In genomic region chr18:55232506-55232905, GRCh38 we compare ENCODE assay signal across 20 cellular contexts.
DNase-seq lines count a peak whose midpoint lies in the region; ATAC-seq and TF ChIP-seq lines count a peak whose summit lies in the region.
"Had no signal": no experiment of that assay in that cellular context is flagged by ENCODE, and none has a peak within 500 bp of the region (broad histone marks: within the 10 kb centered on the region; RNA-seq: fewer than 3 reads in every experiment).

No MANE protein-coding gene starts in this region.

- no peak overlapping the region for H3K9ac ChIP-seq in SK-N-SH
- H3K9ac ChIP-seq: BLaER1, GM23248 had no signal

- H3K4me2 ChIP-seq in SK-N-SH: no peak overlapping the region
- H3K4me2 ChIP-seq: A549, BLaER1 had no signal

- 93% methylated on average over 6 of the region's 6 CpGs for WGBS in SK-N-SH (ENCODE audit: low lambda C conversion rate)

- ATAC-seq in SK-N-SH treated with all-trans-retinoic acid at 6 μM for 48 hours: no peak
- no peak for ATAC-seq in HG03025 (IDR thresholded peaks at IDR 0.05; ENCODE audit: low FRiP score, unreplicated experiment)
- no peak for ATAC-seq in activated T-cell treated with anti-CD3 and anti-CD28 coated beads, Interleukin-2, amount 50 U/mL, for 72 hours (replicated peaks in 1 of 2)
- ATAC-seq: A549, GM12878 had no signal

- H3K4me3 ChIP-seq in SK-N-SH (ENCODE audit: low read depth in 2 of 2, low read length in 1 of 2): no peak overlapping the region
- H3K4me3 ChIP-seq: A549, BLaER1, GM12878, GM23248 had no signal

- no peak overlapping the region for H3K4me3 Mint-ChIP-seq in activated T-cell treated with anti-CD3 and anti-CD28 coated beads, Interleukin-2, amount 50 U/mL, for 72 hours
- H3K4me3 Mint-ChIP-seq: CD14-positive monocyte; CD4-positive, alpha-beta memory T cell; IgD-negative memory B cell had no signal

- CTCF ChIA-PET in SK-N-SH (lab: Yijun Ruan, JAX): interaction anchor here (1.2 to 3.3 kb wide), 4 partner anchors 8 to 110 kb away, joined by 3 to 31 read pairs (median 18); no protein-coding TSS in a partner anchor

- H4K20me1 ChIP-seq in SK-N-SH (ENCODE audit: insufficient read depth): no peaks in the 10 kb centered on the region

- H3K36me3 ChIP-seq in SK-N-SH (replicated peaks in 1 of 2; ENCODE audit: control insufficient read depth in 1 of 2, insufficient read depth in 2 of 2, low read length in 1 of 2): peaks cover 61 to 73% of the 10 kb centered on the region in 2 experiments

- H3K27me3 Mint-ChIP-seq in activated T-cell treated with anti-CD3 and anti-CD28 coated beads, Interleukin-2, amount 50 U/mL, for 72 hours (ENCODE audit: low read depth): no peaks in the 10 kb centered on the region
- H3K27me3 Mint-ChIP-seq: IgD-negative memory B cell had no signal

- no peak overlapping the region for H2AFZ ChIP-seq in SK-N-SH (ENCODE audit: low read depth)
- H2AFZ ChIP-seq: GM23248 had no signal

- H3K27me3 ChIP-seq in SK-N-SH (ENCODE audit: insufficient read depth): no peaks in the 10 kb centered on the region
- H3K27me3 ChIP-seq: BLaER1 had no signal

- H3K9me3 Mint-ChIP-seq in activated T-cell treated with anti-CD3 and anti-CD28 coated beads, Interleukin-2, amount 50 U/mL, for 72 hours: no peaks in the 10 kb centered on the region
- H3K9me3 Mint-ChIP-seq: CD14-positive monocyte; CD4-positive, alpha-beta memory T cell; IgD-negative memory B cell had no signal

- peaks cover 12% of the 10 kb centered on the region for H3F3A ChIP-seq in SK-N-SH (replicated peaks; ENCODE audit: insufficient read depth)

- no peaks in the 10 kb centered on the region for H3K4me1 Mint-ChIP-seq in activated T-cell treated with anti-CD3 and anti-CD28 coated beads, Interleukin-2, amount 50 U/mL, for 72 hours (ENCODE audit: low read depth)
- H3K4me1 Mint-ChIP-seq: CD4-positive, alpha-beta memory T cell had no signal

- TF ChIP-seq RAD21 in SK-N-SH (IDR thresholded peaks at IDR 0.05; ENCODE audit: low read length): no peak

- peaks cover 8% of the 10 kb centered on the region; the same call in 1 of the 2 replicates for H3K79me2 ChIP-seq in SK-N-SH (ENCODE audit: insufficient read depth)

- no peaks in the 10 kb centered on the region for H3K36me3 Mint-ChIP-seq in activated T-cell treated with anti-CD3 and anti-CD28 coated beads, Interleukin-2, amount 50 U/mL, for 72 hours (ENCODE audit: insufficient read depth in 2 of 2)
- H3K36me3 Mint-ChIP-seq: CD4-positive, alpha-beta memory T cell had no signal

- no peak for TF ChIP-seq CTCF in SK-N-SH (IDR thresholded peaks at IDR 0.05)

- no peaks in the 10 kb centered on the region for H3K9me3 ChIP-seq in SK-N-SH
- H3K9me3 ChIP-seq: A549, BLaER1 had no signal

- no peak overlapping the region for H3K27ac Mint-ChIP-seq in activated T-cell treated with anti-CD3 and anti-CD28 coated beads, Interleukin-2, amount 50 U/mL, for 72 hours
- H3K27ac Mint-ChIP-seq: CD4-positive, alpha-beta memory T cell; IgD-negative memory B cell had no signal

- DNase-seq in SK-N-SH (no peak), cerebellum (ENCODE audit: low spot score) (peak; percentile 41), superior temporal gyrus (ENCODE audit: extremely low spot score) (peak; percentile 12), NCI-H187 (lab: John Stamatoyannopoulos, UW) (no peak)
- DNase-seq in activated T-cell treated with anti-CD3 and anti-CD28 coated beads, Interleukin-2, amount 50 U/mL, for 72 hours: no peak
- DNase-seq: AML-193; CD4-positive, alpha-beta memory T cell; DMS153; DMS79 treated with DMSO at 0.1 percent for 48 hours; GM23248; HCEC 1CT had no signal

- H3K9me2 ChIP-seq in SK-N-SH: no peaks in the 10 kb centered on the region

- H3K27ac ChIP-seq in SK-N-SH (ENCODE audit: low read depth in 2 of 2, low read length in 1 of 2): peak overlapping the region in 1 of 2 experiments; percentile 16; a peak in 1 of 4 replicates
- peak overlapping the region; percentile 10 for H3K27ac ChIP-seq in angular gyrus (ENCODE audit: low read depth, low read length)
- H3K27ac ChIP-seq: 22Rv1, A549, BLaER1, GM23248 had no signal

- no peak for TF ChIP-seq EP300 in SK-N-SH (IDR thresholded peaks at IDR 0.05; ENCODE audit: borderline replicate concordance in 1 of 2, low read depth in 1 of 2, low read length in 1 of 2)

- peaks cover 6 to 23% of the 10 kb centered on the region in 2 experiments; a peak in 3 of 4 replicates for H3K4me1 ChIP-seq in SK-N-SH (ENCODE audit: control insufficient read depth in 1 of 2, insufficient read depth in 2 of 2, low read depth in 1 of 2, low read length in 1 of 2)
- H3K4me1 ChIP-seq: BLaER1 had no signal

- POLR2A ChIA-PET in SK-N-SH (lab: Yijun Ruan, JAX): no interaction called here

TF ChIP-seq in SK-N-SH, 30 proteins besides CTCF, POLR2A, EP300 and RAD21:
- TF ChIP-seq JUND (IDR thresholded peaks at IDR 0.05): no peak
- peak; percentile 10; the same call in 1 of the 2 replicates for TF ChIP-seq POLR2AphosphoS5 (IDR thresholded peaks at IDR 0.05; ENCODE audit: low read depth, low read length)

TF ChIP-seq in SK-N-SH treated with all-trans-retinoic acid at 6 μM for 48 hours, 23 proteins besides CTCF, POLR2A, EP300 and RAD21:
- no peak for TF ChIP-seq ZC3H10 (CRISPR knock-in tag; IDR thresholded peaks at IDR 0.05)
- TF ChIP-seq GLIS3 (CRISPR knock-in tag; IDR thresholded peaks at IDR 0.05): no peak
- no peak for TF ChIP-seq ZNF565 (CRISPR knock-in tag; conservative IDR thresholded peaks at IDR 0.05; ENCODE audit: low read depth)
- TF ChIP-seq OSR1 (CRISPR knock-in tag; IDR thresholded peaks at IDR 0.05): no peak
- no peak for TF ChIP-seq CSDC2 (CRISPR knock-in tag; IDR thresholded peaks at IDR 0.05)
- no peak for TF ChIP-seq CSRNP3 (CRISPR knock-in tag; IDR thresholded peaks at IDR 0.05)
- no peak for TF ChIP-seq ZNF70 (CRISPR knock-in tag; IDR thresholded peaks at IDR 0.05)

Comparison
In these comparisons a context has a peak if more than half of its experiments do, and no peak if none do; other contexts are left out.
1. DNase-seq: peak in cerebellum (single experiment) and superior temporal gyrus (single experiment); none in SK-N-SH (single experiment), NCI-H187 (0 of 2) and activated T-cell treated with anti-CD3 and anti-CD28 coated beads, Interleukin-2, amount 50 U/mL, for 72 hours (0 of 2).